Comparison of ENCODE assay signal across 1 cellular context in the genomic region with DNA sequence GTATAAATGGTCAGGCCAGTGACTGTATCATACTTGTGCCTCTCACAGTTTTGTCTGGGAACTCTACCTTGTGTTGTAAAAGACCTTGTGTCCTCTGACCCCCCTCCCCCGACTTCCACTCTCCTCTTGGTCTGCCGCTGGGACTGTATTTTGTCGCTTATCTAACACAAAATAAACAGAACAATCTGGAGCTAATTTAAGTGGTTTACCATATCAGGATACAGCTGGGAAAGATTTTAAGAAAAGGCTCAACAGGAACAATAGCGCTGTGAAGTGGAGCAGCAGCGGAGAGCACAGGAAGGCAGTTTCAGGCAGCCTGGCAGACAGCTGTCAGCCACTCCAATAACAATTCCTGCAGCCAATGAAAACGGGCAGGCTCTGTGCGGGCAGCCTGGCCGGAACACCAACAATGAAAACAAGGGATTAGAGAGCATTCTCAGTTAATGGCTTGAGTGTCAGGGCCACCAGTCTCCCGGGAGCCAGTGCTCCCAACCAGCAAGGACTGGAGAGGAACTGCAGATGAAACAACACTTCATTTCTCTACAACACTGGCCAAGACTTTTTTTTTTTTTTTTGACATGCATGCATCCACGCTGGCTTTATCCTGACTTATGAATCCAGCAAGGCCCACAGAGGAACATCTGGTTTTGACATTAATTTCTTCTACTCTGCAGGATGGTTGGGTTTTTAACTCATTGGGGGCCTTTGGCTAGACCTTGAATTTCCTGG.
TF ChIP-seq lines count a peak whose summit lies in the region.

No MANE protein-coding gene starts in this region.

TF ChIP-seq in HepG2, 621 proteins besides CTCF, POLR2A, EP300 and RAD21 (continued from another document):
- TF ChIP-seq USF2 (IDR thresholded peaks at IDR 0.05; ENCODE audit: low read depth, low read length) (no peak), USF2 (CRISPR knock-in tag; IDR thresholded peaks at IDR 0.05; ENCODE audit: borderline replicate concordance) (no peak)
